In genomic region chr1:84339503-84339902, GRCh38 we compare ENCODE assay signal across 27 cellular contexts. TPM values are rescaled to one million over a fixed set of nuclear protein-coding genes. Genes with fewer than 3 reads are reported as not detected.
DNase-seq lines count a peak whose midpoint lies in the region; TF ChIP-seq lines count a peak whose summit lies in the region.
"Had no signal": no experiment of that assay in that cellular context is flagged by ENCODE, and none has a peak within 500 bp of the region (broad histone marks: within the 10 kb centered on the region; RNA-seq: fewer than 3 reads in every experiment).

No MANE protein-coding gene starts in this region.

- no peaks in the 10 kb centered on the region for H3K9me3 ChIP-seq in MM.1S (replicated peaks; ENCODE audit: insufficient read depth, low read length)
- H3K9me3 ChIP-seq in Caco-2, result no peaks in the 10 kb centered on the region
- H3K9me3 ChIP-seq: body of pancreas had no signal

- H3K27ac Mint-ChIP-seq in nephron progenitor cell, result peak overlapping the region; percentile 17
- H3K27ac Mint-ChIP-seq in Caco-2 (ENCODE audit: unreplicated experiment), result no peak overlapping the region
- H3K27ac Mint-ChIP-seq: activated naive CD4-positive, alpha-beta T cell treated with anti-CD3 and anti-CD28 coated beads, Interleukin-2, amount 50 U/mL, for 24 hours; activated T-helper 1 cell treated with anti-CD3 and anti-CD28 coated beads, Interleukin-12 subunit alpha, Interleukin-12 subunit beta, Interleukin-2, Interleukin-4 antibody, amounts not matched to agents 30 ng/mL and 10 ng/mL and 1 ng/mL, durations not matched to agents 14 hours and 24 hours and 36 hours; GM23338; mesothelial cell of epicardium; nephron; progenitor cell of endocrine pancreas; stimulated activated naive B cell treated with anti-CD40 and anti-IgM and Interleukin-4, amounts not matched to agents 10 μg/mL and 1 μg/mL and 100 μg/mL, for 72 hours had no signal

- no peaks in the 10 kb centered on the region for H3F3A ChIP-seq in MM.1S (ENCODE audit: insufficient read depth, low read length)

- H3K9me3 Mint-ChIP-seq in nephron progenitor cell, result peaks cover 72% of the 10 kb centered on the region
- peaks cover 10% of the 10 kb centered on the region for H3K9me3 Mint-ChIP-seq in Caco-2 (ENCODE audit: unreplicated experiment)

- no peak overlapping the region for H3K18ac ChIP-seq in mesendoderm (ENCODE audit: low read length)

- no peak for TF ChIP-seq POLR2A in lower leg skin (IDR thresholded peaks at IDR 0.05)

- CTCF ChIA-PET in Caco-2 (lab: Charles Lee), result no interaction called here

- TF ChIP-seq CTCF in epithelial cell of esophagus (IDR thresholded peaks at IDR 0.05; ENCODE audit: insufficient read depth, low read depth, low read length, missing control alignments) (no peak), nephron progenitor cell (IDR thresholded peaks at IDR 0.05) (no peak), MM.1S (IDR thresholded peaks at IDR 0.05; ENCODE audit: low read length) (no peak), Caco-2 (IDR thresholded peaks at IDR 0.05; ENCODE audit: insufficient read depth in 1 of 2, low read depth in 1 of 2, low read length in 1 of 2, severe bottlenecking in 1 of 2, unreplicated experiment in 1 of 2) (no peak), lower leg skin (IDR thresholded peaks at IDR 0.05) (no peak)

- no peak overlapping the region for H2AFZ ChIP-seq in MM.1S (ENCODE audit: low read length)
- H2AFZ ChIP-seq: GM23338 had no signal

- peaks cover 70% of the 10 kb centered on the region for H3K36me3 Mint-ChIP-seq in nephron progenitor cell (ENCODE audit: low read depth)
- no peaks in the 10 kb centered on the region for H3K36me3 Mint-ChIP-seq in Caco-2 (ENCODE audit: insufficient read depth, unreplicated experiment)

- H2BK5ac ChIP-seq in mesendoderm (ENCODE audit: low read length), result no peak overlapping the region

- peak; percentile 23 for DNase-seq in EH (ENCODE audit: low read depth)
- DNase-seq in M059J (ENCODE audit: low read depth), result peak; percentile 23
- peak; percentile 30 for DNase-seq in epithelial cell of esophagus (ENCODE audit: low read depth)
- peak; percentile 6 for DNase-seq in nephron progenitor cell
- DNase-seq in MM.1S, result no peak
- no peak for DNase-seq in Caco-2
- DNase-seq in lower leg skin (ENCODE audit: low spot score in 2 of 2), result no peak
- DNase-seq in mesendoderm, result no peak
- DNase-seq: ACHN; activated CD4-positive, alpha-beta T cell treated with anti-CD3 and anti-CD28 coated beads for 4 hours; body of pancreas; cortex of kidney; DMS 273 treated with DMSO at 0.1 percent for 48 hours; GF-D8; NCI-H774; Right ventricle myocardium superior; stimulated activated CD4-positive, alpha-beta T cell treated with anti-CD3 and anti-CD28 coated beads, Interleukin-2, amount 100 ng/mL, for 24 hours; stimulated activated naive B cell treated with anti-CD40 and anti-IgM and Interleukin-4, amounts not matched to agents 10 μg/mL and 1 μg/mL and 100 μg/mL, for 72 hours had no signal

- no peak overlapping the region for H3K23ac ChIP-seq in mesendoderm (ENCODE audit: low read length)

- peaks cover 13% of the 10 kb centered on the region for H3K4me1 Mint-ChIP-seq in nephron progenitor cell
- no peaks in the 10 kb centered on the region for H3K4me1 Mint-ChIP-seq in Caco-2 (ENCODE audit: low read depth, unreplicated experiment)
- H3K4me1 Mint-ChIP-seq: GM23338, mesothelial cell of epicardium, nephron had no signal

- H3K27me3 ChIP-seq in MM.1S (replicated peaks; ENCODE audit: insufficient read depth, low read length) (no peaks in the 10 kb centered on the region), Caco-2 (replicated peaks; ENCODE audit: control insufficient read depth, insufficient read depth, low read length) (no peaks in the 10 kb centered on the region), mesendoderm (ENCODE audit: insufficient read depth, low read length, poor library complexity) (no peaks in the 10 kb centered on the region)
- H3K27me3 ChIP-seq: body of pancreas had no signal

- H2AK5ac ChIP-seq in mesendoderm (ENCODE audit: low read length), result no peak overlapping the region

- H3K4ac ChIP-seq in mesendoderm (ENCODE audit: low read depth, low read length), result no peak overlapping the region

- H3K9ac ChIP-seq in MM.1S (ENCODE audit: low read length), result no peak overlapping the region
- H3K9ac ChIP-seq in mesendoderm (ENCODE audit: low read length), result no peak overlapping the region

- POLR2A ChIA-PET in Caco-2 (lab: Charles Lee), result no interaction called here

- no peaks in the 10 kb centered on the region for H3K4me1 ChIP-seq in MM.1S (ENCODE audit: low read length)
- H3K4me1 ChIP-seq in Caco-2, result no peaks in the 10 kb centered on the region
- H3K4me1 ChIP-seq in mesendoderm (ENCODE audit: control insufficient read depth, low read depth, low read length), result no peaks in the 10 kb centered on the region
- H3K4me1 ChIP-seq: body of pancreas had no signal

- no peak overlapping the region for H4K5ac ChIP-seq in mesendoderm (ENCODE audit: low read length)

- intact Hi-C loops in Caco-2 (cut with micrococcal nuclease; ENCODE audit: unreplicated experiment), result no loop called here
- intact Hi-C loops in lower leg skin (cut with DNase I; ENCODE audit: low total_unique reads), result no loop called here

- no peak overlapping the region for H3K4me2 ChIP-seq in MM.1S (ENCODE audit: low read depth, low read length)
- H3K4me2 ChIP-seq in mesendoderm (ENCODE audit: low read length), result no peak overlapping the region
- H3K4me2 ChIP-seq: GM23338 had no signal

- H3K36me3 ChIP-seq in MM.1S (replicated peaks; ENCODE audit: insufficient read depth, low read length), result no peaks in the 10 kb centered on the region
- H3K36me3 ChIP-seq in Caco-2 (ENCODE audit: control insufficient read depth, insufficient read depth, low read length), result no peaks in the 10 kb centered on the region
- no peaks in the 10 kb centered on the region for H3K36me3 ChIP-seq in mesendoderm (ENCODE audit: control insufficient read depth, insufficient read depth, low read length)

- H3K79me2 ChIP-seq in MM.1S (ENCODE audit: low read length) (no peaks in the 10 kb centered on the region), mesendoderm (ENCODE audit: control insufficient read depth, insufficient read depth, low read length) (no peaks in the 10 kb centered on the region)

- no peak overlapping the region for H3K4me3 Mint-ChIP-seq in nephron progenitor cell
- H3K4me3 Mint-ChIP-seq in Caco-2 (ENCODE audit: unreplicated experiment), result no peak overlapping the region
- H3K4me3 Mint-ChIP-seq: activated naive CD4-positive, alpha-beta T cell treated with anti-CD3 and anti-CD28 coated beads, Interleukin-2, amount 50 U/mL, for 24 hours; activated T-helper 1 cell treated with anti-CD3 and anti-CD28 coated beads, Interleukin-12 subunit alpha, Interleukin-12 subunit beta, Interleukin-2, Interleukin-4 antibody, amounts not matched to agents 30 ng/mL and 10 ng/mL and 1 ng/mL, durations not matched to agents 14 hours and 24 hours and 36 hours; GM23338; mesothelial cell of epicardium; nephron; stimulated activated naive B cell treated with anti-CD40 and anti-IgM and Interleukin-4, amounts not matched to agents 10 μg/mL and 1 μg/mL and 100 μg/mL, for 72 hours had no signal

- H2BK15ac ChIP-seq in mesendoderm (replicated peaks; ENCODE audit: low read depth), result no peak overlapping the region

- H4K8ac ChIP-seq in mesendoderm (ENCODE audit: low read depth, low read length), result no peak overlapping the region

- H3K4me3 ChIP-seq in epithelial cell of esophagus (ENCODE audit: low read length) (no peak overlapping the region), MM.1S (ENCODE audit: low read length) (no peak overlapping the region), Caco-2 (ENCODE audit: low read depth, low read length) (no peak overlapping the region), lower leg skin (ENCODE audit: low read depth, poor library complexity, severe bottlenecking) (no peak overlapping the region), mesendoderm (ENCODE audit: low read length) (no peak overlapping the region)
- H3K4me3 ChIP-seq: body of pancreas, GM23338 had no signal

- H3K9me2 ChIP-seq in MM.1S (replicated peaks; ENCODE audit: insufficient read depth, low read length), result no peaks in the 10 kb centered on the region

- H3K79me1 ChIP-seq in mesendoderm (ENCODE audit: low read length), result no peaks in the 10 kb centered on the region

- no peak overlapping the region for H2BK120ac ChIP-seq in mesendoderm (ENCODE audit: low read depth, low read length)

- 69 to 81% methylated on average over 3 of the region's 3 CpGs for WGBS in lower leg skin, 2 donors
- WGBS in mesendoderm (ENCODE audit: extremely low coverage, insufficient coverage, low lambda C conversion rate), result no CpG with 5 or more reads among the region's 3 CpGs

- no peak overlapping the region for H3K56ac ChIP-seq in mesendoderm (ENCODE audit: low read length)

- no peak overlapping the region for H3K27ac ChIP-seq in MM.1S (ENCODE audit: low read length)
- no peak overlapping the region for H3K27ac ChIP-seq in mesendoderm (ENCODE audit: low read depth, low read length)
- H3K27ac ChIP-seq: body of pancreas, C4-2B had no signal

- H3K27me3 Mint-ChIP-seq in nephron progenitor cell (ENCODE audit: low read depth, poor library complexity) (peaks cover 2% of the 10 kb centered on the region), Caco-2 (ENCODE audit: insufficient read depth, unreplicated experiment) (no peaks in the 10 kb centered on the region)
- H3K27me3 Mint-ChIP-seq: progenitor cell of endocrine pancreas had no signal

- no peaks in the 10 kb centered on the region for H4K20me1 ChIP-seq in MM.1S (ENCODE audit: insufficient read depth, low read length)

- no TSS peak for BruUV-seq in Caco-2 (replicated peaks; lab: Mats Ljungman, UMichigan)

RNA-seq across cellular contexts. Expression of gene SAMD13, which starts 38.0 kb away (rescaled TPM):
- total RNA-seq in M059J (2014; rRNA removed; shearing (Covaris generic)), result 0.20 and 2.3 TPM in 2 replicates
- total RNA-seq in Caco-2 (2022) (0.53 and 0.59 TPM in 2 replicates), lower leg skin (1 to 10 TPM in 1 of 4 donors, under 1 TPM in 1, not detected in 2; 0.88 to 1.1 TPM)
- polyA plus RNA-seq in mesendoderm (2013, experiment 1 of 2), result 0.49 TPM
- 0.63 TPM for polyA plus RNA-seq in mesendoderm (2013, experiment 2 of 2)

RNA-seq across cellular contexts. Expression of gene DNASE2B, which starts 58.8 kb away (rescaled TPM):
- total RNA-seq in M059J (2014; rRNA removed; shearing (Covaris generic)), result not detected in 2 replicates
- total RNA-seq in Caco-2 (2022) (not detected in 2 replicates), lower leg skin (1 to 10 TPM in 1 of 4 donors, under 1 TPM in 1, not detected in 2; 0.29 to 3.2 TPM)
- polyA plus RNA-seq in mesendoderm (2013, experiment 1 of 2), result not detected
- polyA plus RNA-seq in mesendoderm (2013, experiment 2 of 2), result not detected
- total RNA-seq: activated T-helper 1 cell treated with anti-CD3 and anti-CD28 coated beads, Interleukin-12 subunit alpha, Interleukin-12 subunit beta, Interleukin-2, Interleukin-4 antibody, amounts not matched to agents 30 ng/mL and 10 ng/mL and 1 ng/mL, durations not matched to agents 14 hours and 24 hours and 36 hours; body of pancreas; frontal cortex; GM23338; mesothelial cell of epicardium; Right ventricle myocardium superior; skeletal muscle tissue had no signal
- polyA plus RNA-seq: GM23338 had no signal

Comparison
In these comparisons a context has a peak if more than half of its experiments do, and no peak if none do; other contexts are left out.
1. DNase-seq: peak in EH (single experiment), M059J (single experiment), epithelial cell of esophagus (single experiment) and nephron progenitor cell (single experiment); none in MM.1S (single experiment), Caco-2 (0 of 2), lower leg skin (0 of 2) and mesendoderm (single experiment).